13 cellular contexts compared by ENCODE assay signal in the genomic region with DNA sequence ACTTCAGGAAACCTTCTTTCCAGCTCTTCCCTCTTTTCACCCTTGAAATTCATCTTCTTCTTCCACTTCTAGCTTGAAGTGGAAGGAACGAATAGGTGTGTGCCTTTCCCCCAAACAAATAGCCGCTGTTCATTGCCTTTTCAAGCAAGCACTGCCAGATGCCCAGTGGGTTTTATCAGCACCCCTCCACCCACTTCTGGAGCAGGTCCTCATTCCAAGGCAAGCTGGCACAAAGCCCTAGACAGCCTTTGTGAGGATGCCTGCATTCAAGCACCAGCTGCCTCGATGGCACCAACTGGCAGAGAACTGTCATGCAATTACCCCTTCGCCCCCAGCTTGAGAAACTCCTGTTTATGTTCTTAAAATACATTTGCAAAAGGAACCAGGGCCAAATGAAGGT. TPM values are rescaled to one million over a fixed set of nuclear protein-coding genes. Genes with fewer than 3 reads are reported as not detected.
DNase-seq lines count a peak whose midpoint lies in the region; ATAC-seq and TF ChIP-seq lines count a peak whose summit lies in the region.
"Had no signal": no experiment of that assay in that cellular context is flagged by ENCODE, and none has a peak within 500 bp of the region (broad histone marks: within the 10 kb centered on the region; RNA-seq: fewer than 3 reads in every experiment).

No MANE protein-coding gene starts in this region.

- H3K4me3 Mint-ChIP-seq in CD4-positive, alpha-beta T cell = peak overlapping the region; percentile 9
- H3K4me3 Mint-ChIP-seq: activated B cell treated with CpG ODN at 0.5 μM for 24 hours had no signal

- peaks cover 2% of the 10 kb centered on the region for H3K9me3 Mint-ChIP-seq in CD4-positive, alpha-beta T cell
- H3K9me3 Mint-ChIP-seq: activated B cell treated with CpG ODN at 0.5 μM for 24 hours had no signal

- H3K27me3 Mint-ChIP-seq in CD4-positive, alpha-beta T cell = no peaks in the 10 kb centered on the region
- H3K27me3 Mint-ChIP-seq: activated B cell treated with CpG ODN at 0.5 μM for 24 hours had no signal

- peaks cover 86% of the 10 kb centered on the region for H3K36me3 ChIP-seq in BLaER1
- H3K36me3 ChIP-seq: SJSA1, uterus had no signal

- peak overlapping the region; percentile 96 for H3K27ac Mint-ChIP-seq in CD4-positive, alpha-beta T cell
- H3K27ac Mint-ChIP-seq: activated B cell treated with CpG ODN at 0.5 μM for 24 hours had no signal

- peaks cover 72% of the 10 kb centered on the region for H3K4me1 ChIP-seq in BLaER1

- peaks cover 77% of the 10 kb centered on the region for H3K4me1 Mint-ChIP-seq in CD4-positive, alpha-beta T cell (ENCODE audit: low read depth)
- H3K4me1 Mint-ChIP-seq: activated B cell treated with CpG ODN at 0.5 μM for 24 hours had no signal

- H3K36me3 Mint-ChIP-seq in CD4-positive, alpha-beta T cell (ENCODE audit: low read depth) = peaks cover 60% of the 10 kb centered on the region

- in situ Hi-C loops in GM13977 (cut with MboI; ENCODE audit: low pct_unique_long_range_greater_than_20kb, low sequenced_read_pairs, unreplicated experiment) = no loop called here

- POLR2A ChIA-PET in CD4-positive, alpha-beta T cell (lab: Charles Lee) = interaction anchor here (0.9 to 5.0 kb wide), 8 partner anchors 10 to 83 kb away, joined by 3 to 34 read pairs (median 4); a partner anchor contains a TSS

- H3K27me3 ChIP-seq in BLaER1 (no peaks in the 10 kb centered on the region), layer of hippocampus (ENCODE audit: control insufficient read depth, insufficient read depth, low read length) (no peaks in the 10 kb centered on the region)
- H3K27me3 ChIP-seq in CD4-positive, alpha-beta T cell (ENCODE audit: control insufficient read depth, insufficient read depth, low read length) = no peaks in the 10 kb centered on the region
- H3K27me3 ChIP-seq: SJSA1, uterus had no signal

- ATAC-seq in CD4-positive, alpha-beta T cell (ENCODE audit: poor library complexity) = no peak
- ATAC-seq in GM18909 (IDR thresholded peaks at IDR 0.05; ENCODE audit: poor library complexity, unreplicated experiment) = no peak

- H3K27ac ChIP-seq in BLaER1 = 0 out of 2 replicates have a peak overlapping the region, but pooled peaks have one; percentile 28
- H3K27ac ChIP-seq in CD4-positive, alpha-beta T cell (ENCODE audit: low read depth, low read length) = peak overlapping the region; percentile 1
- H3K27ac ChIP-seq in VCaP = peak overlapping the region; percentile 16; the same call in 1 of the 2 replicates
- peak overlapping the region; percentile 32 for H3K27ac ChIP-seq in layer of hippocampus (ENCODE audit: low read depth, low read length)
- H3K27ac ChIP-seq: epithelial cell of prostate, SJSA1, uterus had no signal

- intact Hi-C loops in CD4-positive, alpha-beta T cell (cut with DNase I, micrococcal nuclease) = no loop called here

- no peak overlapping the region for H3K9ac ChIP-seq in BLaER1

- no peak for DNase-seq in CD4-positive, alpha-beta T cell
- DNase-seq in GM13977 (ENCODE audit: low spot score) = no peak
- no peak for DNase-seq in nucleus accumbens (lab: John Stamatoyannopoulos, UW)
- DNase-seq: activated B cell treated with CpG ODN at 0.5 μM for 24 hours; activated effector memory CD4-positive, alpha-beta T cell treated with Interleukin-2 at 50 U/mL for 16 hours; glutamatergic neuron; uterus had no signal

- peak overlapping the region; percentile 8 for H3K4me2 ChIP-seq in BLaER1

- CTCF ChIA-PET in CD4-positive, alpha-beta T cell (lab: Charles Lee) = interaction anchor here (1.2 kb wide), 1 partner anchor 44 kb away, joined by 3 read pairs; no protein-coding TSS in a partner anchor

- H4K20me1 ChIP-seq in BLaER1 = peaks cover 100% of the 10 kb centered on the region

- no peak overlapping the region for H3K4me3 ChIP-seq in BLaER1
- H3K4me3 ChIP-seq: SJSA1, uterus had no signal

- TF ChIP-seq CTCF in CD4-positive, alpha-beta T cell (IDR thresholded peaks at IDR 0.05) = no peak
- no peak for TF ChIP-seq CTCF in VCaP (conservative IDR thresholded peaks at IDR 0.05)
- no peak for TF ChIP-seq CTCF in GM13977 (IDR thresholded peaks at IDR 0.05; ENCODE audit: extremely low read depth, insufficient read depth, missing control alignments)

- 0 out of 2 replicates have a peak, but pooled peaks cover 4% of the 10 kb centered on the region for H3K9me3 ChIP-seq in BLaER1
- no peaks in the 10 kb centered on the region for H3K9me3 ChIP-seq in CD4-positive, alpha-beta T cell (ENCODE audit: control insufficient read depth, low read length)
- H3K9me3 ChIP-seq: SJSA1, uterus had no signal

RNA-seq across cellular contexts. Expression of a gene that starts 36.5 kb away (rescaled TPM):
- 100 to 1,000 TPM; 115 to 123 TPM for total RNA-seq in CD4-positive, alpha-beta T cell
